Comparison of ENCODE assay signal across 29 cellular contexts in the genomic region with DNA sequence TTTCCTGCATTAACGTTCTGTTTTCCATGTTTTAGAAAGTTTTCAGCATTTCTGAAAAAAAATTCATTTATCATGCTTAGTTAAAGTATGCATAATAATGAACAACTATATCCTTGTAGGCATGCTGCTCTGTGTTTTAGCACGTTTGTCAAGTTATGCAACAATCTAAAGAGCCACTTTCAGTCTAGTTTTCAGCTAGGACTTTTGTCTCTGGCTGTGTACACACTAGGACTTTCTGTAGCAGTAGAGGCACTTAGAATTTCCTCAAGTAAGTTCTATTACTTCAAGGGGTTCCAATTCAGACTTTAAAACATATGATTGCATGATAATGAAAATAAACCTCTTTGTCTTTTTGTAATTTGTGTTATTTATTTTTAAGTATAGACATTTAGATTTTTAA. TPM values are rescaled to one million over a fixed set of nuclear protein-coding genes. Genes with fewer than 3 reads are reported as not detected.
"Had no signal": no experiment of that assay in that cellular context is flagged by ENCODE, and none has a peak within 500 bp of the region (broad histone marks: within the 10 kb centered on the region; RNA-seq: fewer than 3 reads in every experiment).

No MANE protein-coding gene starts in this region.

- H3K27me3 ChIP-seq: MG63 had no signal

- H3K9me3 Mint-ChIP-seq: activated CD4-positive, alpha-beta memory T cell treated with anti-CD3 and anti-CD28 coated beads, Interleukin-2, amount 10 ng/mL, durations not matched to agents 7 days and 5 days; activated T-helper 17 cell treated with anti-CD3 and anti-CD28 coated beads, Interleukin-2, amount 50 U/mL, for 72 hours had no signal

- H3K4me2 ChIP-seq: SK-N-SH had no signal

- H3K4me3 ChIP-seq: MG63 had no signal

- H3K4me1 Mint-ChIP-seq: activated CD4-positive, alpha-beta memory T cell treated with anti-CD3 and anti-CD28 coated beads, Interleukin-2, amount 10 ng/mL, durations not matched to agents 7 days and 5 days; activated CD4-positive, alpha-beta T cell treated with anti-CD3 and anti-CD28 coated beads for 36 hours; activated T-helper 17 cell treated with anti-CD3 and anti-CD28 coated beads, Interleukin-2, amount 50 U/mL, for 72 hours had no signal

- H3K27ac Mint-ChIP-seq: activated CD4-positive, alpha-beta memory T cell treated with anti-CD3 and anti-CD28 coated beads, Interleukin-2, amount 10 ng/mL, durations not matched to agents 7 days and 5 days; activated CD4-positive, alpha-beta T cell treated with anti-CD3 and anti-CD28 coated beads for 36 hours; activated naive CD4-positive, alpha-beta T cell treated with anti-CD3 and anti-CD28 coated beads for 36 hours; activated naive CD8-positive, alpha-beta T cell; activated T-helper 17 cell treated with anti-CD3 and anti-CD28 coated beads, Interleukin-2, amount 50 U/mL, for 72 hours had no signal

- H3K36me3 Mint-ChIP-seq: activated naive CD8-positive, alpha-beta T cell; brain had no signal

- H3K27ac ChIP-seq: WERI-Rb-1 had no signal

- DNase-seq: activated CD4-positive, alpha-beta memory T cell treated with anti-CD3 and anti-CD28 coated beads, Interleukin-2, amount 10 ng/mL, durations not matched to agents 7 days and 5 days; activated CD4-positive, alpha-beta T cell treated with anti-CD3 and anti-CD28 coated beads for 36 hours; activated CD4-positive, alpha-beta T cell treated with anti-CD3 and anti-CD28 coated beads, Interleukin-2, amount 50 U/mL, for 1 hour; activated gamma-delta T cell; activated naive CD4-positive, alpha-beta T cell treated with anti-CD3 and anti-CD28 coated beads for 36 hours; activated T-cell treated with anti-CD3 and anti-CD28 coated beads for 4 hours; activated T-cell treated with anti-CD3 and anti-CD28 coated beads, Interleukin-2, amount 50 U/mL, for 48 hours; amygdala; MG63; MV-4-11; NCI-H1092 treated with DMSO at 0.1 percent for 48 hours; NCI-H1417 treated with DMSO at 0.1 percent for 48 hours; NCI-H1694; NCI-H2029; NCI-H2107; NCI-H510A treated with DMSO at 0.1 percent for 48 hours; NCI-H69; SK-N-SH; T-helper 1 cell; WERI-Rb-1 had no signal

- H3K9me3 ChIP-seq: MG63, SK-N-SH had no signal

- H3K27me3 Mint-ChIP-seq: activated CD4-positive, alpha-beta memory T cell treated with anti-CD3 and anti-CD28 coated beads, Interleukin-2, amount 10 ng/mL, durations not matched to agents 7 days and 5 days; activated CD4-positive, alpha-beta T cell treated with anti-CD3 and anti-CD28 coated beads for 36 hours; activated naive CD8-positive, alpha-beta T cell; activated T-helper 17 cell treated with anti-CD3 and anti-CD28 coated beads, Interleukin-2, amount 50 U/mL, for 72 hours; brain had no signal

- ATAC-seq: activated CD4-positive, alpha-beta T cell treated with anti-CD3 and anti-CD28 coated beads for 36 hours; activated T-helper 17 cell treated with anti-CD3 and anti-CD28 coated beads, Interleukin-2, amount 50 U/mL, for 72 hours; Right ventricle myocardium inferior had no signal

- H3K36me3 ChIP-seq: MG63, WERI-Rb-1 had no signal

- H3K4me3 Mint-ChIP-seq: activated CD4-positive, alpha-beta memory T cell treated with anti-CD3 and anti-CD28 coated beads, Interleukin-2, amount 10 ng/mL, durations not matched to agents 7 days and 5 days; activated CD4-positive, alpha-beta T cell treated with anti-CD3 and anti-CD28 coated beads for 36 hours; activated naive CD4-positive, alpha-beta T cell treated with anti-CD3 and anti-CD28 coated beads for 36 hours; activated naive CD8-positive, alpha-beta T cell; activated T-helper 17 cell treated with anti-CD3 and anti-CD28 coated beads, Interleukin-2, amount 50 U/mL, for 72 hours; brain had no signal

- H3K9ac ChIP-seq: SK-N-SH had no signal

RNA-seq across cellular contexts. Expression of a gene that starts 12.4 kb away (rescaled TPM):
- total RNA-seq: activated CD4-positive, alpha-beta memory T cell treated with anti-CD3 and anti-CD28 coated beads, Interleukin-2, amount 10 ng/mL, durations not matched to agents 7 days and 5 days; activated CD4-positive, alpha-beta T cell treated with anti-CD3 and anti-CD28 coated beads for 36 hours; activated CD8-positive, alpha-beta memory T cell treated with anti-CD3 and anti-CD28 coated beads for 36 hours; activated naive CD4-positive, alpha-beta T cell treated with anti-CD3 and anti-CD28 coated beads for 36 hours; activated T-helper 17 cell treated with anti-CD3 and anti-CD28 coated beads, Interleukin-2, amount 50 U/mL, for 72 hours; astrocyte; cardiac septum; Right ventricle myocardium inferior; RPMI7951; T-helper 2 cell treated with Interferon-gamma antibody and Interleukin-4, amounts not matched to agents 100 ng/mL and 5 ng/mL, for 36 hours had no signal
